ENCODE assay signal across 30 cellular contexts in genomic region chr11:111550258-111550657, GRCh38. TPM values are rescaled to one million over a fixed set of nuclear protein-coding genes. Genes with fewer than 3 reads are reported as not detected.
"Had no signal": no experiment of that assay in that cellular context is flagged by ENCODE, and none has a peak within 500 bp of the region (broad histone marks: within the 10 kb centered on the region; RNA-seq: fewer than 3 reads in every experiment).

No MANE protein-coding gene starts in this region.

- H3K27ac ChIP-seq: lower lobe of right lung, transverse colon had no signal

- DNase-seq: activated CD4-positive, alpha-beta T cell treated with anti-CD3 and anti-CD28 coated beads, Interleukin-2, amount 10 ng/mL, durations not matched to agents 7 days and 5 days; activated CD8-positive, alpha-beta memory T cell treated with anti-CD3 and anti-CD28 coated beads, Interleukin-2, amount 10 ng/mL, durations not matched to agents 7 days and 5 days; activated CD8-positive, alpha-beta T cell treated with anti-CD3 and anti-CD28 coated beads for 36 hours; activated gamma-delta T cell; activated naive CD4-positive, alpha-beta T cell treated with anti-CD3 and anti-CD28 coated beads, Interleukin-2, amount 50 U/mL, for 16 hours; activated naive CD8-positive, alpha-beta T cell treated with anti-CD3 and anti-CD28 coated beads, Interleukin-2, amount 50 U/mL, for 24 hours; effector CD4-positive, alpha-beta T cell; lower lobe of right lung; naive thymus-derived CD8-positive, alpha-beta T cell; stimulated activated CD4-positive, alpha-beta T cell treated with anti-CD3 and anti-CD28 coated beads, Interleukin-15, amount 100 ng/mL, for 24 hours; T1000; transverse colon had no signal

- H3K36me3 ChIP-seq: transverse colon had no signal

- H3K9me3 Mint-ChIP-seq: activated T-helper 1 cell treated with anti-CD3 and anti-CD28 coated beads, Interleukin-12 subunit alpha, Interleukin-12 subunit beta, Interleukin-2, Interleukin-4 antibody, amounts not matched to agents 30 ng/mL and 10 ng/mL and 1 ng/mL, durations not matched to agents 14 hours and 24 hours and 36 hours; dendritic cell treated with granulocyte-macrophage colony-stimulating factor and Interleukin-4, amounts not matched to agents 40 ng/mL and 50 ng/mL, for 4 days had no signal

- ATAC-seq: activated CD8-positive, alpha-beta memory T cell treated with anti-CD3 and anti-CD28 coated beads, Interleukin-2, amount 10 ng/mL, durations not matched to agents 7 days and 5 days; activated CD8-positive, alpha-beta T cell treated with anti-CD3 and anti-CD28 coated beads for 36 hours; activated naive CD8-positive, alpha-beta T cell treated with anti-CD3 and anti-CD28 coated beads, Interleukin-2, amount 50 U/mL, for 24 hours; left lobe of liver; lower lobe of right lung; naive thymus-derived CD8-positive, alpha-beta T cell; sciatic nerve; stimulated activated memory B cell treated with anti-CD40 and anti-IgM and Interleukin-4, amounts not matched to agents 10 μg/mL and 1 μg/mL and 100 μg/mL, for 72 hours had no signal

- H3K4me1 ChIP-seq: lower lobe of right lung, transverse colon had no signal

- H3K27me3 Mint-ChIP-seq: activated CD8-positive, alpha-beta T cell treated with anti-CD3 and anti-CD28 coated beads for 36 hours; activated naive CD8-positive, alpha-beta T cell treated with anti-CD3 and anti-CD28 coated beads, Interleukin-2, amount 50 U/mL, for 24 hours; dendritic cell treated with granulocyte-macrophage colony-stimulating factor and Interleukin-4, amounts not matched to agents 40 ng/mL and 50 ng/mL, for 4 days had no signal

- H3K4me3 ChIP-seq: lower lobe of right lung, smooth muscle cell, transverse colon had no signal

- H3K4me3 Mint-ChIP-seq: activated CD4-positive, alpha-beta T cell treated with anti-CD3 and anti-CD28 coated beads, Interleukin-2, amount 10 ng/mL, durations not matched to agents 7 days and 5 days; activated CD8-positive, alpha-beta memory T cell treated with anti-CD3 and anti-CD28 coated beads, Interleukin-2, amount 10 ng/mL, durations not matched to agents 7 days and 5 days; activated CD8-positive, alpha-beta T cell treated with anti-CD3 and anti-CD28 coated beads for 36 hours; activated naive CD8-positive, alpha-beta T cell treated with anti-CD3 and anti-CD28 coated beads, Interleukin-2, amount 50 U/mL, for 24 hours; activated T-helper 1 cell treated with anti-CD3 and anti-CD28 coated beads, Interleukin-12 subunit alpha, Interleukin-12 subunit beta, Interleukin-2, Interleukin-4 antibody, amounts not matched to agents 30 ng/mL and 10 ng/mL and 1 ng/mL, durations not matched to agents 14 hours and 24 hours and 36 hours; brain; dendritic cell treated with granulocyte-macrophage colony-stimulating factor and Interleukin-4, amounts not matched to agents 40 ng/mL and 50 ng/mL, for 4 days; naive thymus-derived CD8-positive, alpha-beta T cell; stimulated activated memory B cell treated with anti-CD40 and anti-IgM and Interleukin-4, amounts not matched to agents 10 μg/mL and 1 μg/mL and 100 μg/mL, for 72 hours had no signal

- H3K27me3 ChIP-seq: transverse colon had no signal

- H3K4me1 Mint-ChIP-seq: activated CD4-positive, alpha-beta T cell treated with anti-CD3 and anti-CD28 coated beads, Interleukin-2, amount 10 ng/mL, durations not matched to agents 7 days and 5 days; activated CD8-positive, alpha-beta memory T cell treated with anti-CD3 and anti-CD28 coated beads, Interleukin-2, amount 10 ng/mL, durations not matched to agents 7 days and 5 days had no signal

- H3K9me3 ChIP-seq: lower lobe of right lung, transverse colon had no signal

- H3K36me3 Mint-ChIP-seq: stimulated activated memory B cell treated with anti-CD40 and anti-IgM and Interleukin-4, amounts not matched to agents 10 μg/mL and 1 μg/mL and 100 μg/mL, for 72 hours had no signal

- H3K27ac Mint-ChIP-seq: activated CD4-positive, alpha-beta T cell treated with anti-CD3 and anti-CD28 coated beads, Interleukin-2, amount 10 ng/mL, durations not matched to agents 7 days and 5 days; activated CD8-positive, alpha-beta memory T cell treated with anti-CD3 and anti-CD28 coated beads, Interleukin-2, amount 10 ng/mL, durations not matched to agents 7 days and 5 days; activated CD8-positive, alpha-beta T cell treated with anti-CD3 and anti-CD28 coated beads for 36 hours; activated naive CD8-positive, alpha-beta T cell treated with anti-CD3 and anti-CD28 coated beads, Interleukin-2, amount 50 U/mL, for 24 hours; activated T-helper 1 cell treated with anti-CD3 and anti-CD28 coated beads, Interleukin-12 subunit alpha, Interleukin-12 subunit beta, Interleukin-2, Interleukin-4 antibody, amounts not matched to agents 30 ng/mL and 10 ng/mL and 1 ng/mL, durations not matched to agents 14 hours and 24 hours and 36 hours; dendritic cell treated with granulocyte-macrophage colony-stimulating factor and Interleukin-4, amounts not matched to agents 40 ng/mL and 50 ng/mL, for 4 days; naive thymus-derived CD8-positive, alpha-beta T cell; stimulated activated memory B cell treated with anti-CD40 and anti-IgM and Interleukin-4, amounts not matched to agents 10 μg/mL and 1 μg/mL and 100 μg/mL, for 72 hours had no signal

RNA-seq across cellular contexts. Expression of gene HOATZ, which starts 35.7 kb away (rescaled TPM):
- total RNA-seq: activated CD4-positive, alpha-beta T cell treated with anti-CD3 and anti-CD28 coated beads, Interleukin-2, amount 10 ng/mL, durations not matched to agents 7 days and 5 days; activated CD8-positive, alpha-beta memory T cell treated with anti-CD3 and anti-CD28 coated beads, Interleukin-2, amount 10 ng/mL, durations not matched to agents 7 days and 5 days; activated CD8-positive, alpha-beta T cell treated with anti-CD3 and anti-CD28 coated beads for 36 hours; activated T-helper 1 cell treated with anti-CD3 and anti-CD28 coated beads, Interleukin-12 subunit alpha, Interleukin-12 subunit beta, Interleukin-2, Interleukin-4 antibody, amounts not matched to agents 30 ng/mL and 10 ng/mL and 1 ng/mL, durations not matched to agents 14 hours and 24 hours and 36 hours; cardiac septum; epithelial cell of proximal tubule; fibroblast of villous mesenchyme; glomerular endothelial cell; kidney epithelial cell; left lobe of liver; mesenteric fat pad; mucosa of gallbladder; naive thymus-derived CD8-positive, alpha-beta T cell; osteoblast; posterior vena cava; renal cortical epithelial cell; sciatic nerve; transverse colon had no signal

RNA-seq across cellular contexts. Expression of gene BTG4, which starts 38.1 kb away (rescaled TPM):
- total RNA-seq: activated CD4-positive, alpha-beta T cell treated with anti-CD3 and anti-CD28 coated beads, Interleukin-2, amount 10 ng/mL, durations not matched to agents 7 days and 5 days; activated T-helper 1 cell treated with anti-CD3 and anti-CD28 coated beads, Interleukin-12 subunit alpha, Interleukin-12 subunit beta, Interleukin-2, Interleukin-4 antibody, amounts not matched to agents 30 ng/mL and 10 ng/mL and 1 ng/mL, durations not matched to agents 14 hours and 24 hours and 36 hours; cardiac septum; epithelial cell of proximal tubule; fibroblast of villous mesenchyme; glomerular endothelial cell; left lobe of liver; mesenteric fat pad; mucosa of gallbladder; naive thymus-derived CD8-positive, alpha-beta T cell; osteoblast; posterior vena cava; renal cortical epithelial cell; sciatic nerve; smooth muscle cell; temporal lobe; transverse colon had no signal
